9 cellular contexts compared by ENCODE assay signal in genomic region chr1:72366473-72366872, GRCh38.
DNase-seq lines count a peak whose midpoint lies in the region; FAIRE-seq and TF ChIP-seq lines count a peak whose summit lies in the region.
"Had no signal": no experiment of that assay in that cellular context is flagged by ENCODE, and none has a peak within 500 bp of the region (broad histone marks: within the 10 kb centered on the region; RNA-seq: fewer than 3 reads in every experiment).

No MANE protein-coding gene starts in this region.

- H3K4me2 ChIP-seq in BLaER1 treated with 17β-estradiol and CSF1 and Interleukin-3, amounts not matched to agents 10 nM and 100 nM: peak overlapping the region in 10 of 11 experiments; percentile 28 to 70 (median 62); a peak in 18 of 22 replicates

- in situ Hi-C loops in KBM-7 (cut with MboI; ENCODE audit: low pct_unique_long_range_greater_than_20kb, low sequenced_read_pairs): no loop called here

- peaks cover 0 to 5% (median 0%) of the 10 kb centered on the region in 3 donors for H3K27me3 Mint-ChIP-seq in immature natural killer cell (ENCODE audit: low read depth in 3 of 3)
- peaks cover 3% of the 10 kb centered on the region for H3K27me3 Mint-ChIP-seq in activated CD4-positive, alpha-beta T cell treated with anti-CD3 and anti-CD28 coated beads, Interleukin-2, amount 10 ng/mL, durations not matched to agents 7 days and 5 days

- DNase-seq in KBM-7 (peak; percentile 92), SIG-M5 (lab: John Stamatoyannopoulos, UW) (peak; percentile 42), immature natural killer cell (peak; percentile 8 to 32 (median 23)), GM12891 (ENCODE audit: insufficient read length, low spot score) (no peak), T1000 (lab: John Stamatoyannopoulos, UW) (no peak), NCI-H2171 (lab: John Stamatoyannopoulos, UW) (no peak)
- no peak for DNase-seq in activated CD4-positive, alpha-beta T cell treated with anti-CD3 and anti-CD28 coated beads, Interleukin-2, amount 10 ng/mL, durations not matched to agents 7 days and 5 days

- peaks cover 0 to 25% (median 12%) of the 10 kb centered on the region in 10 experiments; a peak in 16 of 20 replicates for H3K4me1 ChIP-seq in BLaER1 treated with 17β-estradiol and CSF1 and Interleukin-3, amounts not matched to agents 10 nM and 100 nM

- TF ChIP-seq POLR2A in GM12891 (IDR thresholded peaks at IDR 0.05; ENCODE audit: low read depth, low read length): no peak

- H3K9me3 ChIP-seq in BLaER1 treated with 17β-estradiol and CSF1 and Interleukin-3, amounts not matched to agents 10 nM and 100 nM (replicated peaks in 1 of 11): 0 out of 22 replicates have a peak, but pooled peaks cover 0 to 6% (median 0%) of the 10 kb centered on the region in 11 experiments

- H3K4me1 Mint-ChIP-seq in immature natural killer cell: peaks cover 33 to 39% of the 10 kb centered on the region in 2 donors
- H3K4me1 Mint-ChIP-seq in activated CD4-positive, alpha-beta T cell treated with anti-CD3 and anti-CD28 coated beads, Interleukin-2, amount 10 ng/mL, durations not matched to agents 7 days and 5 days: peaks cover 17% of the 10 kb centered on the region

- CTCF ChIA-PET in activated CD4-positive, alpha-beta T cell treated with anti-CD3 and anti-CD28 coated beads, Interleukin-2, amount 10 ng/mL, durations not matched to agents 7 days and 5 days (lab: Charles Lee): no interaction called here

- FAIRE-seq in GM12891 (lab: Jason Lieb, UNC): no peak

- peak overlapping the region in 8 of 11 experiments; percentile 17 to 63 (median 45); a peak in 11 of 22 replicates for H3K27ac ChIP-seq in BLaER1 treated with 17β-estradiol and CSF1 and Interleukin-3, amounts not matched to agents 10 nM and 100 nM
- H3K27ac ChIP-seq: VCaP had no signal

- no peak overlapping the region for H3K9ac ChIP-seq in BLaER1 treated with 17β-estradiol and CSF1 and Interleukin-3, amounts not matched to agents 10 nM and 100 nM

- H3K27me3 ChIP-seq in BLaER1 treated with 17β-estradiol and CSF1 and Interleukin-3, amounts not matched to agents 10 nM and 100 nM: no peaks in the 10 kb centered on the region

- H3K4me3 Mint-ChIP-seq in immature natural killer cell: no peak overlapping the region
- no peak overlapping the region for H3K4me3 Mint-ChIP-seq in activated CD4-positive, alpha-beta T cell treated with anti-CD3 and anti-CD28 coated beads, Interleukin-2, amount 10 ng/mL, durations not matched to agents 7 days and 5 days

- H3K9me3 Mint-ChIP-seq in immature natural killer cell: peaks cover 0 to 15% (median under 1%) of the 10 kb centered on the region in 6 donors
- no peaks in the 10 kb centered on the region for H3K9me3 Mint-ChIP-seq in activated CD4-positive, alpha-beta T cell treated with anti-CD3 and anti-CD28 coated beads, Interleukin-2, amount 10 ng/mL, durations not matched to agents 7 days and 5 days

- H3K27ac Mint-ChIP-seq in immature natural killer cell: no peak overlapping the region
- no peak overlapping the region for H3K27ac Mint-ChIP-seq in activated CD4-positive, alpha-beta T cell treated with anti-CD3 and anti-CD28 coated beads, Interleukin-2, amount 10 ng/mL, durations not matched to agents 7 days and 5 days

- no peak overlapping the region for H3K4me3 ChIP-seq in BLaER1 treated with 17β-estradiol and CSF1 and Interleukin-3, amounts not matched to agents 10 nM and 100 nM

- POLR2A ChIA-PET in activated CD4-positive, alpha-beta T cell treated with anti-CD3 and anti-CD28 coated beads, Interleukin-2, amount 10 ng/mL, durations not matched to agents 7 days and 5 days (lab: Charles Lee): no interaction called here

- H3K36me3 Mint-ChIP-seq in immature natural killer cell: no peaks in the 10 kb centered on the region
- H3K36me3 Mint-ChIP-seq in activated CD4-positive, alpha-beta T cell treated with anti-CD3 and anti-CD28 coated beads, Interleukin-2, amount 10 ng/mL, durations not matched to agents 7 days and 5 days (ENCODE audit: low read depth): no peaks in the 10 kb centered on the region

- no peaks in the 10 kb centered on the region for H4K20me1 ChIP-seq in BLaER1 treated with 17β-estradiol and CSF1 and Interleukin-3, amounts not matched to agents 10 nM and 100 nM

- H3K36me3 ChIP-seq in BLaER1 treated with 17β-estradiol and CSF1 and Interleukin-3, amounts not matched to agents 10 nM and 100 nM: no peaks in the 10 kb centered on the region

TF ChIP-seq in GM12891, 5 proteins besides CTCF, POLR2A, EP300 and RAD21:
- TF ChIP-seq POU2F2 (IDR thresholded peaks at IDR 0.05; ENCODE audit: low read depth, low read length): no peak
- TF ChIP-seq PAX5 (IDR thresholded peaks at IDR 0.05; ENCODE audit: insufficient read depth, low read length, severe bottlenecking): no peak
- no peak for TF ChIP-seq SPI1 (IDR thresholded peaks at IDR 0.05; ENCODE audit: low read depth, low read length)
- TF ChIP-seq TAF1 (IDR thresholded peaks at IDR 0.05; ENCODE audit: low read depth, low read length): no peak
- no peak for TF ChIP-seq POLR2AphosphoS5 (IDR thresholded peaks at IDR 0.05; ENCODE audit: low read depth, low read length)

Comparison
In these comparisons a context has a peak if more than half of its experiments do, and no peak if none do; other contexts are left out.
1. DNase-seq: peak in KBM-7 (single experiment), SIG-M5 (single experiment) and immature natural killer cell (3 of 3); none in GM12891 (single experiment), T1000 (single experiment), NCI-H2171 (single experiment) and activated CD4-positive, alpha-beta T cell treated with anti-CD3 and anti-CD28 coated beads, Interleukin-2, amount 10 ng/mL, durations not matched to agents 7 days and 5 days (single experiment).